In the genomic region with DNA sequence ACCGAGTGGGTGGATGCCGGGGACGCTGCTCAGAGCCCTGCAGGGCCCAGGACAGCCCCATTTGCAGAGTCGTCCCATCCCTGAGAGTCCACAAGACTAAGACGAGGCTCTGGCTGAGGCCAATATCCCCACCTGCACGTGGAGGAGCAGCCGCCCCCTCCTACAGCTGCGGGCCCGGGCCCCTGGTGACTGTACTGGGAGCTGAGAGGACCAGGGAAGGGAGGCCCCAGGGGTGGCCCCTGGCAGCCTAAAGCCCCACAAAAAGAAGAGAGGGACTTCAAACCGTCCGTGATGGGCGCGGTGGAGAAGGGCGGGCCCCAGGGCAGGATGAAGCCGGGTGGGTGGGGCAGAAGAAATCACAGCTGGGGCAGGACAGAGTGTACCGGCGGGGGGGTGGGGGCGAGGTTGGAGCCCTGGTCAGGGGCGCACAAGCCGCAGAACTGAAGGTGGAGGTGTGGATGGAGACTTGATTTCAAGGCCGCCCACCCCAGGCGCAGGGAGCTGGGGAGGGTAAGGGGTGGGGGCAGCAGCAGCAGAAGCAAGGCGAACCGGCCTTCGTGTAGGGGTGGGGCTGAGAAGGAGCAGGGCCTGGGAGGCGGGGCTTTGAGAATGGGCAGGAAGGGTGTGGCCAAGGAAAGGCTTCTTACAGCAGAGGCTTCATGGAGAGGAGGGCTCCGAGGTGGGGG, we compare ENCODE assay signal across 6 cellular contexts. TPM values are rescaled to one million over a fixed set of nuclear protein-coding genes. Genes with fewer than 3 reads are reported as not detected.
A peak's percentile ranks its signal among the peaks of the same experiment; 100 is the strongest.
DNase-seq lines count a peak whose midpoint lies in the region; ATAC-seq lines count a peak whose summit lies in the region.

No MANE protein-coding gene starts in this region.

- ATAC-seq in activated CD8-positive, alpha-beta memory T cell treated with anti-CD3 and anti-CD28 coated beads, Interleukin-2, amount 10 ng/mL, durations not matched to agents 7 days and 5 days: peak; percentile 91
- ATAC-seq in right cardiac atrium: peak; percentile 41

- peak overlapping the region; percentile 82 to 98 (median 95) for H3K27ac Mint-ChIP-seq in IgD-negative memory B cell
- peak overlapping the region; percentile 88 for H3K27ac Mint-ChIP-seq in activated CD8-positive, alpha-beta memory T cell treated with anti-CD3 and anti-CD28 coated beads, Interleukin-2, amount 10 ng/mL, durations not matched to agents 7 days and 5 days

- no peaks in the 10 kb centered on the region for H3K27me3 Mint-ChIP-seq in IgD-negative memory B cell
- H3K27me3 Mint-ChIP-seq in activated CD8-positive, alpha-beta memory T cell treated with anti-CD3 and anti-CD28 coated beads, Interleukin-2, amount 10 ng/mL, durations not matched to agents 7 days and 5 days: no peaks in the 10 kb centered on the region

- DNase-seq in A172 (ENCODE audit: low spot score) (peak; percentile 94), right cardiac atrium (peak; percentile 69 to 91 (median 81)), cerebellar nuclear complex (lab: John Stamatoyannopoulos, UW) (no peak)
- peak; percentile 94 for DNase-seq in activated CD8-positive, alpha-beta memory T cell treated with anti-CD3 and anti-CD28 coated beads, Interleukin-2, amount 10 ng/mL, durations not matched to agents 7 days and 5 days

- H3K4me3 Mint-ChIP-seq in IgD-negative memory B cell: peak overlapping the region; percentile 79 to 96 (median 92)
- H3K4me3 Mint-ChIP-seq in activated CD8-positive, alpha-beta memory T cell treated with anti-CD3 and anti-CD28 coated beads, Interleukin-2, amount 10 ng/mL, durations not matched to agents 7 days and 5 days: peak overlapping the region; percentile 74

- peaks cover 4 to 8% (median 6%) of the 10 kb centered on the region in 3 donors for H3K4me1 Mint-ChIP-seq in IgD-negative memory B cell
- peaks cover 9% of the 10 kb centered on the region for H3K4me1 Mint-ChIP-seq in activated CD8-positive, alpha-beta memory T cell treated with anti-CD3 and anti-CD28 coated beads, Interleukin-2, amount 10 ng/mL, durations not matched to agents 7 days and 5 days

- H3K4me3 ChIP-seq in right cardiac atrium (ENCODE audit: low read length): no peak overlapping the region
- H3K4me3 ChIP-seq in stomach smooth muscle (ENCODE audit: low read length in 2 of 2): no peak overlapping the region

- H3K4me1 ChIP-seq in right cardiac atrium (ENCODE audit: control insufficient read depth, insufficient read depth, low read length) (no peaks in the 10 kb centered on the region), stomach smooth muscle (ENCODE audit: control insufficient read depth, insufficient read depth, low read length) (peaks cover 31% of the 10 kb centered on the region)

- H3K9me3 Mint-ChIP-seq in IgD-negative memory B cell: no peaks in the 10 kb centered on the region
- H3K9me3 Mint-ChIP-seq in activated CD8-positive, alpha-beta memory T cell treated with anti-CD3 and anti-CD28 coated beads, Interleukin-2, amount 10 ng/mL, durations not matched to agents 7 days and 5 days (ENCODE audit: low read depth): no peaks in the 10 kb centered on the region

- intact Hi-C loops in right cardiac atrium (cut with DNase I): loop anchor here in 1 of 4 donors (2.0 kb wide), 1 partner anchor 42 kb away; no protein-coding TSS in a partner anchor

- no peaks in the 10 kb centered on the region for H3K9me3 ChIP-seq in right cardiac atrium (ENCODE audit: control insufficient read depth, low read length)
- H3K9me3 ChIP-seq in stomach smooth muscle (ENCODE audit: control insufficient read depth in 2 of 2, low read length in 2 of 2): no peaks in the 10 kb centered on the region

- CTCF ChIA-PET in activated CD8-positive, alpha-beta memory T cell treated with anti-CD3 and anti-CD28 coated beads, Interleukin-2, amount 10 ng/mL, durations not matched to agents 7 days and 5 days (lab: Charles Lee): interaction anchor here (1.0 to 1.8 kb wide), 2 partner anchors 9 to 112 kb away, joined by 3 to 8 read pairs; a partner anchor contains a TSS

- H3K36me3 ChIP-seq in stomach smooth muscle (ENCODE audit: control insufficient read depth in 2 of 2, insufficient read depth in 2 of 2, low read length in 2 of 2): peaks cover 9 to 20% of the 10 kb centered on the region in 2 donors

- H3K36me3 Mint-ChIP-seq in IgD-negative memory B cell: peaks cover 2% of the 10 kb centered on the region
- H3K36me3 Mint-ChIP-seq in activated CD8-positive, alpha-beta memory T cell treated with anti-CD3 and anti-CD28 coated beads, Interleukin-2, amount 10 ng/mL, durations not matched to agents 7 days and 5 days: peaks cover 8% of the 10 kb centered on the region

- H3K27me3 ChIP-seq in right cardiac atrium (ENCODE audit: control insufficient read depth, insufficient read depth) (no peaks in the 10 kb centered on the region), stomach smooth muscle (ENCODE audit: control insufficient read depth in 1 of 2, insufficient read depth in 2 of 2, low read length in 2 of 2) (no peaks in the 10 kb centered on the region)

- H3K9ac ChIP-seq in stomach smooth muscle (ENCODE audit: low read length in 2 of 2): no peak overlapping the region

- H3K27ac ChIP-seq in right cardiac atrium (ENCODE audit: low read length) (no peak overlapping the region), stomach smooth muscle (ENCODE audit: low read length) (peak overlapping the region; percentile 75)

- 80% methylated on average over 27 of the region's 27 CpGs for WGBS in right cardiac atrium

RNA-seq across cellular contexts. Expression of a gene that starts 12.9 kb away (rescaled TPM):
- total RNA-seq in A172 (2014; rRNA removed; shearing (Covaris generic)): 14.4 and 16.2 TPM in 2 replicates
- 6.3 TPM for polyA plus RNA-seq in IgD-negative memory B cell
- total RNA-seq in activated CD8-positive, alpha-beta memory T cell treated with anti-CD3 and anti-CD28 coated beads, Interleukin-2, amount 10 ng/mL, durations not matched to agents 7 days and 5 days: 1 to 10 TPM in 1 of 2 experiments, under 1 TPM in 1; 0.66 to 1.5 TPM
- total RNA-seq in right cardiac atrium: 100 to 1,000 TPM; 221 to 590 (median 310) TPM
- polyA plus RNA-seq in right cardiac atrium: 869 TPM

RNA-seq across cellular contexts. Expression of a gene that starts 20.3 kb away (rescaled TPM):
- total RNA-seq in A172 (2014; rRNA removed; shearing (Covaris generic)): not detected in 2 replicates
- polyA plus RNA-seq in IgD-negative memory B cell (not detected), right cardiac atrium (3.4 TPM)
- not detected for total RNA-seq in activated CD8-positive, alpha-beta memory T cell treated with anti-CD3 and anti-CD28 coated beads, Interleukin-2, amount 10 ng/mL, durations not matched to agents 7 days and 5 days
- total RNA-seq in right cardiac atrium: 1 to 10 TPM in 3 of 4 donors, under 1 TPM in 1; 0.85 to 2.6 (median 1.9) TPM

RNA-seq across cellular contexts. Expression of a gene that starts 20.6 kb away (rescaled TPM):
- total RNA-seq in A172 (2014; rRNA removed; shearing (Covaris generic)): 15.2 and 17.2 TPM in 2 replicates
- 138 TPM for polyA plus RNA-seq in IgD-negative memory B cell
- total RNA-seq in activated CD8-positive, alpha-beta memory T cell treated with anti-CD3 and anti-CD28 coated beads, Interleukin-2, amount 10 ng/mL, durations not matched to agents 7 days and 5 days: 10 to 100 TPM; 47.7 to 70.6 TPM
- 10 to 100 TPM; 23.9 to 28.4 (median 25.4) TPM for total RNA-seq in right cardiac atrium
- polyA plus RNA-seq in right cardiac atrium: 21.3 TPM

RNA-seq across cellular contexts. Expression of a gene that starts 20.9 kb away (rescaled TPM):
- total RNA-seq in A172 (2014; rRNA removed; shearing (Covaris generic)): not detected in 2 replicates
- not detected for polyA plus RNA-seq in IgD-negative memory B cell
- not detected for total RNA-seq in activated CD8-positive, alpha-beta memory T cell treated with anti-CD3 and anti-CD28 coated beads, Interleukin-2, amount 10 ng/mL, durations not matched to agents 7 days and 5 days
- total RNA-seq in right cardiac atrium: not detected
- not detected for polyA plus RNA-seq in right cardiac atrium

RNA-seq across cellular contexts. Expression of a gene that starts 31.6 kb away (rescaled TPM):
- total RNA-seq in A172 (2014; rRNA removed; shearing (Covaris generic)): 0.14 and 0.16 TPM in 2 replicates
- not detected for polyA plus RNA-seq in IgD-negative memory B cell
- total RNA-seq in activated CD8-positive, alpha-beta memory T cell treated with anti-CD3 and anti-CD28 coated beads, Interleukin-2, amount 10 ng/mL, durations not matched to agents 7 days and 5 days: not detected
- not detected for total RNA-seq in right cardiac atrium
- polyA plus RNA-seq in right cardiac atrium: not detected

Comparison
In these comparisons a context has a peak if more than half of its experiments do, and no peak if none do; other contexts are left out.
1. DNase-seq: peak in A172 (single experiment), activated CD8-positive, alpha-beta memory T cell treated with anti-CD3 and anti-CD28 coated beads, Interleukin-2, amount 10 ng/mL, durations not matched to agents 7 days and 5 days (single experiment) and right cardiac atrium (3 of 3); none in cerebellar nuclear complex (0 of 2).
2. RNA of a gene that starts 12.9 kb away (total RNA-seq): 221 to 590 TPM in right cardiac atrium; 14.4 to 16.2 TPM in A172 and 0.66 to 1.5 TPM in activated CD8-positive, alpha-beta memory T cell treated with anti-CD3 and anti-CD28 coated beads, Interleukin-2, amount 10 ng/mL, durations not matched to agents 7 days and 5 days; every median in the first group is over 10 times any median in the second.